ENCODE assay signal across 27 cellular contexts in genomic region chr11:17510507-17511206, GRCh38. TPM values are rescaled to one million over a fixed set of nuclear protein-coding genes. Genes with fewer than 3 reads are reported as not detected.
"Had no signal": no experiment of that assay in that cellular context is flagged by ENCODE, and none has a peak within 500 bp of the region (broad histone marks: within the 10 kb centered on the region; RNA-seq: fewer than 3 reads in every experiment).

No MANE protein-coding gene starts in this region.

- H3K4me1 Mint-ChIP-seq: activated CD8-positive, alpha-beta memory T cell treated with anti-CD3 and anti-CD28 coated beads, Interleukin-2, amount 10 ng/mL, durations not matched to agents 7 days and 5 days had no signal

- DNase-seq: activated CD4-positive, alpha-beta T cell treated with anti-CD3 and anti-CD28 coated beads for 48 hours; activated CD4-positive, alpha-beta T cell treated with anti-CD3 and anti-CD28 coated beads, Interleukin-2, amount 50 U/mL, for 4 hours; activated CD4-positive, CD25-positive, alpha-beta regulatory T cell treated with anti-CD3 and anti-CD28 coated beads, Interleukin-2, amount 50 U/mL, for 72 hours; activated CD8-positive, alpha-beta memory T cell treated with anti-CD3 and anti-CD28 coated beads, Interleukin-2, amount 10 ng/mL, durations not matched to agents 7 days and 5 days; activated effector memory CD4-positive, alpha-beta T cell treated with Interleukin-2 at 50 U/mL for 16 hours; activated naive CD4-positive, alpha-beta T cell treated with Interleukin-2 at 50 U/mL for 16 hours; activated naive CD8-positive, alpha-beta T cell treated with anti-CD3 and anti-CD28 coated beads, Interleukin-2, amount 50 U/mL, for 24 hours; activated T-cell treated with anti-CD3 and anti-CD28 coated beads, Interleukin-2, amount 50 U/mL, for 24 hours; amniotic stem cell; body of pancreas; KG1; NCI-H1048; NCI-H146; NCI-H187 treated with DMSO at 0.1 percent for 48 hours; NCI-H345; NCI-H510A; NCI-H526 treated with DMSO at 0.1 percent for 48 hours; Peyer's patch; SHP77; T-helper 1 cell had no signal

- H3K27me3 ChIP-seq: ascending aorta, body of pancreas, Peyer's patch had no signal

- H3K4me1 ChIP-seq: body of pancreas, Peyer's patch, SJSA1 had no signal

- H3K4me3 ChIP-seq: ascending aorta, body of pancreas, Peyer's patch, SJSA1 had no signal

- H3K36me3 Mint-ChIP-seq: activated CD8-positive, alpha-beta memory T cell treated with anti-CD3 and anti-CD28 coated beads, Interleukin-2, amount 10 ng/mL, durations not matched to agents 7 days and 5 days; activated naive CD4-positive, alpha-beta T cell treated with anti-CD3 and anti-CD28 coated beads, Interleukin-2, amount 50 U/mL, for 72 hours had no signal

- H3K27ac ChIP-seq: ascending aorta, body of pancreas, Peyer's patch, SJSA1 had no signal

- ATAC-seq: activated CD8-positive, alpha-beta memory T cell treated with anti-CD3 and anti-CD28 coated beads, Interleukin-2, amount 10 ng/mL, durations not matched to agents 7 days and 5 days; activated naive CD4-positive, alpha-beta T cell treated with anti-CD3 and anti-CD28 coated beads, Interleukin-2, amount 50 U/mL, for 72 hours; activated naive CD8-positive, alpha-beta T cell treated with anti-CD3 and anti-CD28 coated beads, Interleukin-2, amount 50 U/mL, for 24 hours; body of pancreas had no signal

- H3K9me3 Mint-ChIP-seq: activated naive CD4-positive, alpha-beta T cell treated with anti-CD3 and anti-CD28 coated beads, Interleukin-2, amount 50 U/mL, for 72 hours; activated naive CD8-positive, alpha-beta T cell treated with anti-CD3 and anti-CD28 coated beads, Interleukin-2, amount 50 U/mL, for 24 hours; activated T-cell treated with anti-CD3 and anti-CD28 coated beads, Interleukin-2, amount 50 U/mL, for 24 hours; activated T-helper 1 cell treated with anti-CD3 and anti-CD28 coated beads, Interleukin-12 subunit alpha, Interleukin-12 subunit beta, Interleukin-2, Interleukin-4 antibody, amounts not matched to agents 30 ng/mL and 10 ng/mL and 1 ng/mL, durations not matched to agents 14 hours and 24 hours and 36 hours had no signal

- H3K27ac Mint-ChIP-seq: activated CD8-positive, alpha-beta memory T cell treated with anti-CD3 and anti-CD28 coated beads, Interleukin-2, amount 10 ng/mL, durations not matched to agents 7 days and 5 days; activated naive CD4-positive, alpha-beta T cell treated with anti-CD3 and anti-CD28 coated beads, Interleukin-2, amount 50 U/mL, for 72 hours; activated naive CD8-positive, alpha-beta T cell treated with anti-CD3 and anti-CD28 coated beads, Interleukin-2, amount 50 U/mL, for 24 hours; activated T-cell treated with anti-CD3 and anti-CD28 coated beads, Interleukin-2, amount 50 U/mL, for 24 hours; activated T-helper 1 cell treated with anti-CD3 and anti-CD28 coated beads, Interleukin-12 subunit alpha, Interleukin-12 subunit beta, Interleukin-2, Interleukin-4 antibody, amounts not matched to agents 30 ng/mL and 10 ng/mL and 1 ng/mL, durations not matched to agents 14 hours and 24 hours and 36 hours had no signal

- H3K4me3 Mint-ChIP-seq: activated CD8-positive, alpha-beta memory T cell treated with anti-CD3 and anti-CD28 coated beads, Interleukin-2, amount 10 ng/mL, durations not matched to agents 7 days and 5 days; activated naive CD8-positive, alpha-beta T cell treated with anti-CD3 and anti-CD28 coated beads, Interleukin-2, amount 50 U/mL, for 24 hours; activated T-cell treated with anti-CD3 and anti-CD28 coated beads, Interleukin-2, amount 50 U/mL, for 24 hours; activated T-helper 1 cell treated with anti-CD3 and anti-CD28 coated beads, Interleukin-12 subunit alpha, Interleukin-12 subunit beta, Interleukin-2, Interleukin-4 antibody, amounts not matched to agents 30 ng/mL and 10 ng/mL and 1 ng/mL, durations not matched to agents 14 hours and 24 hours and 36 hours had no signal

- H3K36me3 ChIP-seq: ascending aorta, SJSA1 had no signal

- H3K9me3 ChIP-seq: ascending aorta, body of pancreas, Peyer's patch, SJSA1 had no signal

RNA-seq across cellular contexts. Expression of gene USH1C, which starts 33.6 kb away (rescaled TPM):
- total RNA-seq: activated CD8-positive, alpha-beta memory T cell treated with anti-CD3 and anti-CD28 coated beads, Interleukin-2, amount 10 ng/mL, durations not matched to agents 7 days and 5 days; activated naive CD4-positive, alpha-beta T cell treated with anti-CD3 and anti-CD28 coated beads, Interleukin-2, amount 50 U/mL, for 72 hours; activated T-helper 1 cell treated with anti-CD3 and anti-CD28 coated beads, Interleukin-12 subunit alpha, Interleukin-12 subunit beta, Interleukin-2, Interleukin-4 antibody, amounts not matched to agents 30 ng/mL and 10 ng/mL and 1 ng/mL, durations not matched to agents 14 hours and 24 hours and 36 hours; ascending aorta; LHCN-M2; M059J; SJSA1; T-helper 2 cell treated with Interferon-gamma antibody and Interleukin-4, amounts not matched to agents 100 ng/mL and 5 ng/mL, for 36 hours had no signal

RNA-seq across cellular contexts. Expression of gene ABCC8, which starts 34.0 kb away (rescaled TPM):
- total RNA-seq: activated naive CD4-positive, alpha-beta T cell treated with anti-CD3 and anti-CD28 coated beads, Interleukin-2, amount 50 U/mL, for 72 hours; ascending aorta; LHCN-M2; M059J; SJSA1 had no signal

RNA-seq across cellular contexts. Expression of gene OTOG, which starts 36.4 kb away (rescaled TPM):
- total RNA-seq: activated CD8-positive, alpha-beta memory T cell treated with anti-CD3 and anti-CD28 coated beads, Interleukin-2, amount 10 ng/mL, durations not matched to agents 7 days and 5 days; activated naive CD4-positive, alpha-beta T cell treated with anti-CD3 and anti-CD28 coated beads, Interleukin-2, amount 50 U/mL, for 72 hours; activated T-helper 1 cell treated with anti-CD3 and anti-CD28 coated beads, Interleukin-12 subunit alpha, Interleukin-12 subunit beta, Interleukin-2, Interleukin-4 antibody, amounts not matched to agents 30 ng/mL and 10 ng/mL and 1 ng/mL, durations not matched to agents 14 hours and 24 hours and 36 hours; ascending aorta; body of pancreas; LHCN-M2; M059J; SJSA1; T-helper 2 cell treated with Interferon-gamma antibody and Interleukin-4, amounts not matched to agents 100 ng/mL and 5 ng/mL, for 36 hours had no signal
